ENCODE assay signal across 9 cellular contexts in the genomic region with DNA sequence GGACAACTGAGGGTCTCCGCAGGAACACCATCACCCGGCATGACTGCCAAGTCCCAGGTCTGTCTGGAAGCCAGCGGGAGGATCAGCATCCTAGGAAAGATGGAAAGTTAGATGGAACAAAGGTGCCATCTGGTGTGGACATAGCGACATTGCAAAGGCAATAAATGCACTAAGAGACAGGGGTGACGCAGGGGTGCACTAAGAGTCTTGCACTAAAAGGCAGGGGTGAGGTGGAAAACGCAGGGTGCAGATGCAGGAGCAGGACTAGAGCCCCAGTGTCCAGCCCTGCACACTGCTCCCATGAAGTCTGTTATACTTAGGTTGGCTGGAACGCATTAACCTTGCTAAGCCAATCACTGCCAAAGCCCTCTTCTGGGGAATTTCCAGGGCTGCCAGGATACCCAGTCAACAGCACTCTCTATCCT. TPM values are rescaled to one million over a fixed set of nuclear protein-coding genes. Genes with fewer than 3 reads are reported as not detected.
DNase-seq lines count a peak whose midpoint lies in the region; ATAC-seq, FAIRE-seq and TF ChIP-seq lines count a peak whose summit lies in the region.
"Had no signal": no experiment of that assay in that cellular context is flagged by ENCODE, and none has a peak within 500 bp of the region (broad histone marks: within the 10 kb centered on the region; RNA-seq: fewer than 3 reads in every experiment).

No MANE protein-coding gene starts in this region.

- H3K4me3 ChIP-seq in H1 (ENCODE audit: extremely low read depth in 1 of 4, insufficient read depth in 2 of 4, low read depth in 3 of 4, low read length in 4 of 4) (no peak overlapping the region), mucosa of descending colon (no peak overlapping the region)

- H2BK12ac ChIP-seq in H1 (ENCODE audit: low read depth, low read length), result no peak overlapping the region

- no peaks in the 10 kb centered on the region for H3K27me3 Mint-ChIP-seq in activated CD8-positive, alpha-beta T cell treated with anti-CD3 and anti-CD28 coated beads, Interleukin-2, amount 10 ng/mL, durations not matched to agents 7 days and 5 days (ENCODE audit: low read depth)
- no peaks in the 10 kb centered on the region for H3K27me3 Mint-ChIP-seq in activated CD8-positive, alpha-beta T cell treated with anti-CD3 and anti-CD28 coated beads for 36 hours
- no peaks in the 10 kb centered on the region for H3K27me3 Mint-ChIP-seq in activated T-helper 1 cell treated with anti-CD3 and anti-CD28 coated beads, Interleukin-12 subunit alpha, Interleukin-12 subunit beta, Interleukin-2, Interleukin-4 antibody, amounts not matched to agents 30 ng/mL and 10 ng/mL and 1 ng/mL, durations not matched to agents 14 hours and 24 hours and 36 hours (ENCODE audit: insufficient read depth)
- H3K27me3 Mint-ChIP-seq: dendritic cell treated with granulocyte-macrophage colony-stimulating factor and Interleukin-4, amounts not matched to agents 40 ng/mL and 50 ng/mL, for 4 days had no signal

- H3K18ac ChIP-seq in H1 (ENCODE audit: extremely low read depth, low read length), result no peak overlapping the region

- CTCF ChIA-PET in activated CD8-positive, alpha-beta T cell treated with anti-CD3 and anti-CD28 coated beads, Interleukin-2, amount 10 ng/mL, durations not matched to agents 7 days and 5 days (lab: Charles Lee), result interaction anchor here (1.2 to 10.4 kb wide), 6 partner anchors 9 to 296 kb away, joined by 3 to 127 read pairs (median 4); partner anchors contain the start of gene SLC36A1
- CTCF ChIA-PET in activated CD8-positive, alpha-beta T cell treated with anti-CD3 and anti-CD28 coated beads for 36 hours (lab: Charles Lee), result interaction anchor here (1.3 to 7.5 kb wide), 6 partner anchors 11 to 85 kb away, joined by 3 to 111 read pairs (median 25); partner anchors contain the start of genes ATOX1 and G3BP1
- CTCF ChIA-PET in H1 (lab: Charles Lee; ENCODE audit: partially characterized antibody), result interaction anchor here (0.7 to 38.0 kb wide), 20 partner anchors 8 to 570 kb away, joined by 3 to 991 read pairs (median 7); partner anchors contain the start of genes SLC36A1 and SPARC

- peaks cover 3 to 14% (median 7%) of the 10 kb centered on the region in 4 experiments; a peak in 4 of 8 replicates for H3K36me3 ChIP-seq in H1 (ENCODE audit: control insufficient read depth in 2 of 4, insufficient read depth in 4 of 4, low read length in 3 of 4)
- no peaks in the 10 kb centered on the region for H3K36me3 ChIP-seq in mucosa of descending colon (ENCODE audit: low read depth)

- H2BK5ac ChIP-seq in H1 (ENCODE audit: low read depth, low read length), result no peak overlapping the region

- TF ChIP-seq CTCF in activated CD8-positive, alpha-beta T cell treated with anti-CD3 and anti-CD28 coated beads for 36 hours (IDR thresholded peaks at IDR 0.05), result no peak
- TF ChIP-seq CTCF in H1 (IDR thresholded peaks at IDR 0.05; ENCODE audit: control extremely low read depth in 1 of 3, insufficient read depth in 1 of 3, low read depth in 1 of 3, low read length in 3 of 3) (peak; percentile 44 to 90 (median 78)), mucosa of descending colon (IDR thresholded peaks at IDR 0.05) (peak; percentile 11)

- TF ChIP-seq POLR2A in H1 (IDR thresholded peaks at IDR 0.05; ENCODE audit: control extremely low read depth in 1 of 2, low read depth in 2 of 2, low read length in 2 of 2), result no peak

- no peak overlapping the region for H4K91ac ChIP-seq in H1 (replicated peaks; ENCODE audit: insufficient read length, low read length)

- H4K8ac ChIP-seq in H1 (ENCODE audit: extremely low read depth, insufficient read depth, low read length), result no peak overlapping the region

- peak; percentile 62 for FAIRE-seq in H1 (lab: Jason Lieb, UNC)

- H3K4me1 Mint-ChIP-seq in activated CD8-positive, alpha-beta T cell treated with anti-CD3 and anti-CD28 coated beads, Interleukin-2, amount 10 ng/mL, durations not matched to agents 7 days and 5 days (ENCODE audit: low read depth), result peaks cover 36% of the 10 kb centered on the region
- peaks cover 27% of the 10 kb centered on the region for H3K4me1 Mint-ChIP-seq in activated CD8-positive, alpha-beta T cell treated with anti-CD3 and anti-CD28 coated beads for 36 hours (ENCODE audit: low read depth)
- H3K4me1 Mint-ChIP-seq in activated T-helper 1 cell treated with anti-CD3 and anti-CD28 coated beads, Interleukin-12 subunit alpha, Interleukin-12 subunit beta, Interleukin-2, Interleukin-4 antibody, amounts not matched to agents 30 ng/mL and 10 ng/mL and 1 ng/mL, durations not matched to agents 14 hours and 24 hours and 36 hours (ENCODE audit: low read depth), result peaks cover 42% of the 10 kb centered on the region

- TF ChIP-seq RAD21 in H1 (IDR thresholded peaks at IDR 0.05 in 1 of 2, conservative IDR thresholded peaks at IDR 0.05 in 1 of 2; ENCODE audit: low read depth in 2 of 2, low read length in 2 of 2), result peak; percentile 91 to 96

- no peaks in the 10 kb centered on the region for H3K27me3 ChIP-seq in H1 (replicated peaks in 1 of 4; ENCODE audit: control insufficient read depth in 3 of 4, extremely low read depth in 1 of 4, insufficient read depth in 3 of 4, low read length in 3 of 4)

- H3K36me3 Mint-ChIP-seq in activated CD8-positive, alpha-beta T cell treated with anti-CD3 and anti-CD28 coated beads, Interleukin-2, amount 10 ng/mL, durations not matched to agents 7 days and 5 days (ENCODE audit: low read depth), result peaks cover 39% of the 10 kb centered on the region
- peaks cover 21% of the 10 kb centered on the region for H3K36me3 Mint-ChIP-seq in activated CD8-positive, alpha-beta T cell treated with anti-CD3 and anti-CD28 coated beads for 36 hours (ENCODE audit: low read depth)
- peaks cover 30% of the 10 kb centered on the region for H3K36me3 Mint-ChIP-seq in activated T-helper 1 cell treated with anti-CD3 and anti-CD28 coated beads, Interleukin-12 subunit alpha, Interleukin-12 subunit beta, Interleukin-2, Interleukin-4 antibody, amounts not matched to agents 30 ng/mL and 10 ng/mL and 1 ng/mL, durations not matched to agents 14 hours and 24 hours and 36 hours (ENCODE audit: low read depth)

- no peak overlapping the region for H3K27ac ChIP-seq in H1 (ENCODE audit: low read depth, low read length)

- no peak overlapping the region for H2AFZ ChIP-seq in H1 (ENCODE audit: low read length)

- TF ChIP-seq EP300 in H1 (IDR thresholded peaks at IDR 0.05; ENCODE audit: borderline replicate concordance in 1 of 2, low read depth in 2 of 2, low read length in 2 of 2), result no peak

- no peak overlapping the region for H2BK120ac ChIP-seq in H1 (replicated peaks; ENCODE audit: low read depth, low read length)

- H2AK5ac ChIP-seq in H1 (ENCODE audit: low read depth, low read length), result no peak overlapping the region

- H3K27ac Mint-ChIP-seq in activated CD8-positive, alpha-beta T cell treated with anti-CD3 and anti-CD28 coated beads, Interleukin-2, amount 10 ng/mL, durations not matched to agents 7 days and 5 days, result peak overlapping the region; percentile 6
- H3K27ac Mint-ChIP-seq in activated CD8-positive, alpha-beta T cell treated with anti-CD3 and anti-CD28 coated beads for 36 hours, result no peak overlapping the region
- no peak overlapping the region for H3K27ac Mint-ChIP-seq in activated T-helper 1 cell treated with anti-CD3 and anti-CD28 coated beads, Interleukin-12 subunit alpha, Interleukin-12 subunit beta, Interleukin-2, Interleukin-4 antibody, amounts not matched to agents 30 ng/mL and 10 ng/mL and 1 ng/mL, durations not matched to agents 14 hours and 24 hours and 36 hours
- H3K27ac Mint-ChIP-seq: dendritic cell treated with granulocyte-macrophage colony-stimulating factor and Interleukin-4, amounts not matched to agents 40 ng/mL and 50 ng/mL, for 4 days had no signal

- H3K79me2 ChIP-seq in H1 (ENCODE audit: control insufficient read depth in 1 of 2, insufficient read depth in 2 of 2, low read length in 2 of 2), result no peaks in the 10 kb centered on the region

- H3K9ac ChIP-seq in H1 (replicated peaks in 1 of 4; ENCODE audit: extremely low read depth in 1 of 4, low read depth in 3 of 4, low read length in 3 of 4), result no peak overlapping the region

- POLR2A ChIA-PET in activated CD8-positive, alpha-beta T cell treated with anti-CD3 and anti-CD28 coated beads, Interleukin-2, amount 10 ng/mL, durations not matched to agents 7 days and 5 days (lab: Charles Lee), result no interaction called here
- POLR2A ChIA-PET in activated CD8-positive, alpha-beta T cell treated with anti-CD3 and anti-CD28 coated beads for 36 hours (lab: Charles Lee), result no interaction called here
- POLR2A ChIA-PET in H1 (lab: Charles Lee; ENCODE audit: partially characterized antibody), result interaction anchor here (1.0 to 5.1 kb wide), 3 partner anchors 11 to 28 kb away, joined by 3 to 33 read pairs (median 3); partner anchors contain the start of gene G3BP1

- H2BK15ac ChIP-seq in H1 (ENCODE audit: low read length), result no peak overlapping the region; the same call in 1 of the 2 replicates

- intact Hi-C loops in activated CD8-positive, alpha-beta T cell treated with anti-CD3 and anti-CD28 coated beads for 36 hours (cut with micrococcal nuclease), result no loop called here
- intact Hi-C loops in mucosa of descending colon (cut with DNase I, micrococcal nuclease), result loop anchor here (5.0 kb wide), 2 partner anchors 81 to 86 kb away; no protein-coding TSS in a partner anchor
- intact Hi-C loops in activated T-helper 1 cell treated with anti-CD3 and anti-CD28 coated beads, Interleukin-12 subunit alpha, Interleukin-12 subunit beta, Interleukin-2, Interleukin-4 antibody, amounts not matched to agents 30 ng/mL and 10 ng/mL and 1 ng/mL, durations not matched to agents 14 hours and 24 hours and 36 hours (cut with micrococcal nuclease), result no loop called here

- no peak overlapping the region for H3K14ac ChIP-seq in H1 (ENCODE audit: insufficient read length)

- no peak overlapping the region for H3K56ac ChIP-seq in H1 (replicated peaks; ENCODE audit: insufficient read length, low read depth, low read length)

- no peak overlapping the region for H3K4me2 ChIP-seq in H1 (ENCODE audit: insufficient read depth in 1 of 2, low read depth in 2 of 2, low read length in 2 of 2)

- no peak for DNase-seq in activated CD8-positive, alpha-beta T cell treated with anti-CD3 and anti-CD28 coated beads, Interleukin-2, amount 10 ng/mL, durations not matched to agents 7 days and 5 days
- no peak for DNase-seq in activated CD8-positive, alpha-beta T cell treated with anti-CD3 and anti-CD28 coated beads for 36 hours
- peak; percentile 38 for DNase-seq in NCI-H69 (lab: John Stamatoyannopoulos, UW)
- peak in 1 of 2 experiments; percentile 70 for DNase-seq in H1 (ENCODE audit: low read depth in 1 of 2, low spot score in 2 of 2)
- DNase-seq in mucosa of descending colon, result peak in 1 of 3 donors; percentile 41
- DNase-seq in activated T-helper 1 cell treated with anti-CD3 and anti-CD28 coated beads, Interleukin-12 subunit alpha, Interleukin-12 subunit beta, Interleukin-2, Interleukin-4 antibody, amounts not matched to agents 30 ng/mL and 10 ng/mL and 1 ng/mL, durations not matched to agents 14 hours and 24 hours and 36 hours (ENCODE audit: low spot score), result no peak

- H3K23ac ChIP-seq in H1 (ENCODE audit: insufficient read length), result no peak overlapping the region

- H3K79me1 ChIP-seq in H1 (ENCODE audit: low read depth, low read length), result no peaks in the 10 kb centered on the region

- H4K20me1 ChIP-seq in H1 (replicated peaks in 1 of 2; ENCODE audit: control insufficient read depth in 1 of 2, insufficient read depth in 2 of 2, low read length in 2 of 2), result no peaks in the 10 kb centered on the region

- no peaks in the 10 kb centered on the region for H3K23me2 ChIP-seq in H1 (ENCODE audit: low read depth, low read length)

- H3K9me3 ChIP-seq in H1 (ENCODE audit: insufficient read depth in 2 of 2, low read depth in 1 of 2, low read length in 1 of 2), result no peaks in the 10 kb centered on the region
- no peaks in the 10 kb centered on the region for H3K9me3 ChIP-seq in mucosa of descending colon

- H2BK20ac ChIP-seq in H1 (ENCODE audit: low read length), result no peak overlapping the region

- no peak overlapping the region for H3K4ac ChIP-seq in H1 (replicated peaks; ENCODE audit: insufficient read length, low read depth, low read length)

- no peak overlapping the region for H3K4me3 Mint-ChIP-seq in activated CD8-positive, alpha-beta T cell treated with anti-CD3 and anti-CD28 coated beads, Interleukin-2, amount 10 ng/mL, durations not matched to agents 7 days and 5 days
- no peak overlapping the region for H3K4me3 Mint-ChIP-seq in activated CD8-positive, alpha-beta T cell treated with anti-CD3 and anti-CD28 coated beads for 36 hours
- H3K4me3 Mint-ChIP-seq in activated T-helper 1 cell treated with anti-CD3 and anti-CD28 coated beads, Interleukin-12 subunit alpha, Interleukin-12 subunit beta, Interleukin-2, Interleukin-4 antibody, amounts not matched to agents 30 ng/mL and 10 ng/mL and 1 ng/mL, durations not matched to agents 14 hours and 24 hours and 36 hours, result no peak overlapping the region
- H3K4me3 Mint-ChIP-seq: dendritic cell treated with granulocyte-macrophage colony-stimulating factor and Interleukin-4, amounts not matched to agents 40 ng/mL and 50 ng/mL, for 4 days had no signal

- no peak for ATAC-seq in activated CD8-positive, alpha-beta T cell treated with anti-CD3 and anti-CD28 coated beads, Interleukin-2, amount 10 ng/mL, durations not matched to agents 7 days and 5 days
- ATAC-seq in activated CD8-positive, alpha-beta T cell treated with anti-CD3 and anti-CD28 coated beads for 36 hours, result no peak
- ATAC-seq in mucosa of descending colon, result peak; percentile 65
- ATAC-seq in HG03280 (IDR thresholded peaks at IDR 0.05; ENCODE audit: unreplicated experiment), result no peak
- ATAC-seq in HG02938 (IDR thresholded peaks at IDR 0.05; ENCODE audit: unreplicated experiment), result no peak

- no peaks in the 10 kb centered on the region for H3K9me3 Mint-ChIP-seq in activated CD8-positive, alpha-beta T cell treated with anti-CD3 and anti-CD28 coated beads, Interleukin-2, amount 10 ng/mL, durations not matched to agents 7 days and 5 days (ENCODE audit: insufficient read depth)
- H3K9me3 Mint-ChIP-seq in activated CD8-positive, alpha-beta T cell treated with anti-CD3 and anti-CD28 coated beads for 36 hours, result no peaks in the 10 kb centered on the region
- H3K9me3 Mint-ChIP-seq in activated T-helper 1 cell treated with anti-CD3 and anti-CD28 coated beads, Interleukin-12 subunit alpha, Interleukin-12 subunit beta, Interleukin-2, Interleukin-4 antibody, amounts not matched to agents 30 ng/mL and 10 ng/mL and 1 ng/mL, durations not matched to agents 14 hours and 24 hours and 36 hours, result no peaks in the 10 kb centered on the region
- H3K9me3 Mint-ChIP-seq: dendritic cell treated with granulocyte-macrophage colony-stimulating factor and Interleukin-4, amounts not matched to agents 40 ng/mL and 50 ng/mL, for 4 days had no signal

- no peak overlapping the region for H4K5ac ChIP-seq in H1 (ENCODE audit: insufficient read length, low read depth, low read length)

- WGBS in H1 (ENCODE audit: extremely low coverage in 1 of 2, insufficient coverage in 1 of 2, insufficient read length in 1 of 2, insufficient replicate concordance in 2 of 2, low coverage in 1 of 2, low lambda C conversion rate in 2 of 2, missing lambda C conversion rate in 1 of 2), 2 experiments, result 60% methylated on average over 7 of the region's 7 CpGs; no CpG with 5 or more reads in 1 of the 2 experiments

- peaks cover 6 to 10% (median 9%) of the 10 kb centered on the region in 4 experiments for H3K4me1 ChIP-seq in H1 (replicated peaks in 1 of 4; ENCODE audit: control insufficient read depth in 3 of 4, insufficient read depth in 4 of 4, low read length in 3 of 4)
- no peaks in the 10 kb centered on the region for H3K4me1 ChIP-seq in mucosa of descending colon (ENCODE audit: low read depth)

RNA-seq across cellular contexts. Expression of gene ATOX1, which starts 15.5 kb away (rescaled TPM):
- total RNA-seq in activated CD8-positive, alpha-beta T cell treated with anti-CD3 and anti-CD28 coated beads, Interleukin-2, amount 10 ng/mL, durations not matched to agents 7 days and 5 days, result 10 to 100 TPM; 45.2 to 46.6 TPM
- 10 to 100 TPM; 69.6 to 73.3 TPM for total RNA-seq in activated CD8-positive, alpha-beta T cell treated with anti-CD3 and anti-CD28 coated beads for 36 hours
- total RNA-seq in H1 (2021; fragmentation: NEBNext Ultra II Directional; extraction: Animal tissue kit (Norgen Biotek cat#: 25700)), result 77.9 and 79.9 TPM in 2 replicates
- 232 and 249 TPM in 2 replicates for polyA plus RNA-seq in H1 (2011; rRNA removed)
- 197 TPM for polyA plus RNA-seq in H1 (2011; cell fraction: cytosol; rRNA removed)
- 95.2 TPM for polyA plus RNA-seq in H1 (2011; cell fraction: nucleus; rRNA removed)
- 110 to 175 TPM (median 169 TPM) in 4 replicates for polyA plus RNA-seq in H1 (2012, experiment 1 of 2)
- polyA plus RNA-seq in H1 (2012, experiment 2 of 2), result 332 TPM
- 137 TPM for polyA plus RNA-seq in H1 (2013, experiment 1 of 2)
- 153 TPM for polyA plus RNA-seq in H1 (2013, experiment 2 of 2)
- 68.1 and 82.4 TPM in 2 replicates for polyA minus RNA-seq in H1 (2011; rRNA and poly(A)+ RNA removed)
- 33.2 TPM for polyA minus RNA-seq in H1 (2011; cell fraction: cytosol; rRNA and poly(A)+ RNA removed)
- 40.2 TPM for polyA minus RNA-seq in H1 (2011; cell fraction: nucleus; rRNA and poly(A)+ RNA removed)
- total RNA-seq in mucosa of descending colon, result 10 to 100 TPM; 52.5 to 54.8 (median 53.6) TPM
- 72.5 and 83.7 TPM in 2 replicates for total RNA-seq in activated T-helper 1 cell treated with anti-CD3 and anti-CD28 coated beads, Interleukin-12 subunit alpha, Interleukin-12 subunit beta, Interleukin-2, Interleukin-4 antibody, amounts not matched to agents 30 ng/mL and 10 ng/mL and 1 ng/mL, durations not matched to agents 14 hours and 24 hours and 36 hours

RNA-seq across cellular contexts. Expression of gene G3BP1, which starts 28.9 kb away (rescaled TPM):
- total RNA-seq in activated CD8-positive, alpha-beta T cell treated with anti-CD3 and anti-CD28 coated beads, Interleukin-2, amount 10 ng/mL, durations not matched to agents 7 days and 5 days, result 100 to 1,000 TPM; 193 to 213 TPM
- total RNA-seq in activated CD8-positive, alpha-beta T cell treated with anti-CD3 and anti-CD28 coated beads for 36 hours, result 100 to 1,000 TPM; 247 to 253 TPM
- total RNA-seq in H1 (2021; fragmentation: NEBNext Ultra II Directional; extraction: Animal tissue kit (Norgen Biotek cat#: 25700)), result 516 and 529 TPM in 2 replicates
- 57.0 and 71.2 TPM in 2 replicates for polyA plus RNA-seq in H1 (2011; rRNA removed)
- 72.4 TPM for polyA plus RNA-seq in H1 (2011; cell fraction: cytosol; rRNA removed)
- polyA plus RNA-seq in H1 (2011; cell fraction: nucleus; rRNA removed), result 75.6 TPM
- polyA plus RNA-seq in H1 (2012, experiment 1 of 2), result 193 to 256 TPM (median 226 TPM) in 4 replicates
- polyA plus RNA-seq in H1 (2012, experiment 2 of 2), result 21.2 TPM
- 127 TPM for polyA plus RNA-seq in H1 (2013, experiment 1 of 2)
- polyA plus RNA-seq in H1 (2013, experiment 2 of 2), result 121 TPM
- 307 and 404 TPM in 2 replicates for polyA minus RNA-seq in H1 (2011; rRNA and poly(A)+ RNA removed)
- 282 TPM for polyA minus RNA-seq in H1 (2011; cell fraction: cytosol; rRNA and poly(A)+ RNA removed)
- 293 TPM for polyA minus RNA-seq in H1 (2011; cell fraction: nucleus; rRNA and poly(A)+ RNA removed)
- 100 to 1,000 TPM; 121 to 132 (median 127) TPM for total RNA-seq in mucosa of descending colon
- total RNA-seq in activated T-helper 1 cell treated with anti-CD3 and anti-CD28 coated beads, Interleukin-12 subunit alpha, Interleukin-12 subunit beta, Interleukin-2, Interleukin-4 antibody, amounts not matched to agents 30 ng/mL and 10 ng/mL and 1 ng/mL, durations not matched to agents 14 hours and 24 hours and 36 hours, result 340 and 348 TPM in 2 replicates

RNA-seq across cellular contexts. Expression of gene SPARC, which starts 56.2 kb away (rescaled TPM):
- not detected for total RNA-seq in activated CD8-positive, alpha-beta T cell treated with anti-CD3 and anti-CD28 coated beads, Interleukin-2, amount 10 ng/mL, durations not matched to agents 7 days and 5 days
- not detected for total RNA-seq in activated CD8-positive, alpha-beta T cell treated with anti-CD3 and anti-CD28 coated beads for 36 hours
- total RNA-seq in H1 (2021; fragmentation: NEBNext Ultra II Directional; extraction: Animal tissue kit (Norgen Biotek cat#: 25700)), result 438 and 452 TPM in 2 replicates
- 375 and 434 TPM in 2 replicates for polyA plus RNA-seq in H1 (2011; rRNA removed)
- 385 TPM for polyA plus RNA-seq in H1 (2011; cell fraction: cytosol; rRNA removed)
- polyA plus RNA-seq in H1 (2011; cell fraction: nucleus; rRNA removed), result 501 TPM
- polyA plus RNA-seq in H1 (2012, experiment 1 of 2), result 385 to 537 TPM (median 495 TPM) in 4 replicates
- polyA plus RNA-seq in H1 (2012, experiment 2 of 2), result 164 TPM
- 450 TPM for polyA plus RNA-seq in H1 (2013, experiment 1 of 2)
- polyA plus RNA-seq in H1 (2013, experiment 2 of 2), result 478 TPM
- polyA minus RNA-seq in H1 (2011; rRNA and poly(A)+ RNA removed), result 271 and 297 TPM in 2 replicates
- polyA minus RNA-seq in H1 (2011; cell fraction: cytosol; rRNA and poly(A)+ RNA removed), result 203 TPM
- polyA minus RNA-seq in H1 (2011; cell fraction: nucleus; rRNA and poly(A)+ RNA removed), result 95.3 TPM
- total RNA-seq in mucosa of descending colon, result 100 to 1,000 TPM in 2 of 3 donors, 10 to 100 TPM in 1; 78.0 to 410 (median 227) TPM
- total RNA-seq in activated T-helper 1 cell treated with anti-CD3 and anti-CD28 coated beads, Interleukin-12 subunit alpha, Interleukin-12 subunit beta, Interleukin-2, Interleukin-4 antibody, amounts not matched to agents 30 ng/mL and 10 ng/mL and 1 ng/mL, durations not matched to agents 14 hours and 24 hours and 36 hours, result not detected in 2 replicates

Comparison
In these comparisons a context has a peak if more than half of its experiments do, and no peak if none do; other contexts are left out.
1. RNA of gene SPARC, which starts 56.2 kb away (total RNA-seq): 438 to 452 TPM in H1 and 78.0 to 410 TPM in mucosa of descending colon; not detected in activated CD8-positive, alpha-beta T cell treated with anti-CD3 and anti-CD28 coated beads, Interleukin-2, amount 10 ng/mL, durations not matched to agents 7 days and 5 days, not detected in activated T-helper 1 cell treated with anti-CD3 and anti-CD28 coated beads, Interleukin-12 subunit alpha, Interleukin-12 subunit beta, Interleukin-2, Interleukin-4 antibody, amounts not matched to agents 30 ng/mL and 10 ng/mL and 1 ng/mL, durations not matched to agents 14 hours and 24 hours and 36 hours and not detected in activated CD8-positive, alpha-beta T cell treated with anti-CD3 and anti-CD28 coated beads for 36 hours; every median in the first group is over 10 times any median in the second.
2. intact Hi-C loops: an anchor here in mucosa of descending colon (5.0 kb wide); none called in activated CD8-positive, alpha-beta T cell treated with anti-CD3 and anti-CD28 coated beads for 36 hours and activated T-helper 1 cell treated with anti-CD3 and anti-CD28 coated beads, Interleukin-12 subunit alpha, Interleukin-12 subunit beta, Interleukin-2, Interleukin-4 antibody, amounts not matched to agents 30 ng/mL and 10 ng/mL and 1 ng/mL, durations not matched to agents 14 hours and 24 hours and 36 hours.